6 cellular contexts compared by ENCODE assay signal in the genomic region with DNA sequence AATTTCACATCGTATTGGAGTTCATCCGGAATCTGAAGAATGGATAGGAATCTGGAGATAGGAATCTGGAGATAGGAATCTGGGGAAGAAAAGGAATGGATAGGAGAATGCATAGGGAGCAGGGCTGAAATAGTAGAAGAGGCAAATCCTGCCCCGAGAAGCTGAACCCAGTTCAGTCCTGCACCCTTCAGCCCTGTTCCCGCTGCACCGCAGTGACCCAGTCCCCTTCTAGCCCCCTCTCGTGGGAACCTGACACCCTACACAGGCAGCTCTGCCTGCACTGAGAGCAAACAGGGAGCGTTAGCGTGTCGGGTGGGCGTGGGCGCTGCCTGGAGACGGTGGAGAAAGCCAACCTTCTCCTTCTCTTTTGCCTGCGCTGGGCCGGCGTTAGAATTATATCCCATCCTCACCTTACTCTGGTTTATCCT. TPM values are rescaled to one million over a fixed set of nuclear protein-coding genes. Genes with fewer than 3 reads are reported as not detected.
DNase-seq lines count a peak whose midpoint lies in the region; ATAC-seq and TF ChIP-seq lines count a peak whose summit lies in the region.

No MANE protein-coding gene starts in this region.

- H2BK120ac ChIP-seq in H9 (ENCODE audit: low read depth, low read length, poor library complexity, severe bottlenecking), result no peak overlapping the region

- H3K9ac ChIP-seq in H9 (ENCODE audit: extremely low read depth, insufficient read length, low read length), result no peak overlapping the region

- no peaks in the 10 kb centered on the region for H3K4me1 ChIP-seq in H9 (ENCODE audit: insufficient read depth, low read length)

- H2AK5ac ChIP-seq in H9 (ENCODE audit: insufficient read length, low read length), result no peak overlapping the region

- peaks cover 11% of the 10 kb centered on the region for H3K23me2 ChIP-seq in H9 (ENCODE audit: insufficient read length, low read depth, low read length, poor library complexity, severe bottlenecking)

- H2BK5ac ChIP-seq in H9 (ENCODE audit: insufficient read length, low read length), result no peak overlapping the region

- H3K27ac ChIP-seq in H9 (ENCODE audit: insufficient read length, low read depth, low read length), result no peak overlapping the region

- H3K4me3 Mint-ChIP-seq in H9 (peak overlapping the region; percentile 65 to 85; a peak in 4 of 5 replicates), chondrocyte (ENCODE audit: unreplicated experiment) (peak overlapping the region; percentile 52)

- no peak overlapping the region for H2BK12ac ChIP-seq in H9 (ENCODE audit: insufficient read length, low read depth, low read length)

- no peak overlapping the region for H2BK20ac ChIP-seq in H9 (ENCODE audit: low read depth, low read length, poor library complexity, severe bottlenecking)

- no peak overlapping the region for H3T11ph ChIP-seq in H9 (ENCODE audit: low read length)

- H2BK15ac ChIP-seq in H9 (ENCODE audit: low read depth, low read length), result no peak overlapping the region

- H3K79me2 ChIP-seq in H9 (ENCODE audit: insufficient read depth, low read length), result no peaks in the 10 kb centered on the region

- ATAC-seq in omental fat pad (ENCODE audit: low FRiP score) (peak; percentile 45), GM19035 (IDR thresholded peaks at IDR 0.05; ENCODE audit: unreplicated experiment) (no peak), GM21390 (IDR thresholded peaks at IDR 0.05; ENCODE audit: unreplicated experiment) (no peak)

- no peak overlapping the region for H2AFZ ChIP-seq in H9 (ENCODE audit: low read length)

- H3K4me1 Mint-ChIP-seq in H9 (peaks cover 6 to 10% of the 10 kb centered on the region in 2 experiments; a peak in 3 of 4 replicates), chondrocyte (ENCODE audit: low read depth) (peaks cover 10% of the 10 kb centered on the region)

- H3K14ac ChIP-seq in H9 (ENCODE audit: insufficient read depth, low read length), result no peak overlapping the region

- H4K8ac ChIP-seq in H9 (replicated peaks; ENCODE audit: insufficient read length, low read depth, low read length), result no peak overlapping the region

- peaks cover 22% of the 10 kb centered on the region for H3K27me3 ChIP-seq in H9 (ENCODE audit: insufficient read depth, low read length)

- H3K9me3 Mint-ChIP-seq in H9, result no peaks in the 10 kb centered on the region
- no peaks in the 10 kb centered on the region for H3K9me3 Mint-ChIP-seq in chondrocyte (ENCODE audit: low read depth)

- WGBS in H9 (ENCODE audit: extremely low coverage, insufficient read length, low lambda C conversion rate), result no CpG with 5 or more reads among the region's 15 CpGs

- no peak overlapping the region for H4K91ac ChIP-seq in H9 (ENCODE audit: insufficient read length, low read depth, low read length)

- peak overlapping the region; percentile 56 for H3K4me2 ChIP-seq in H9 (ENCODE audit: insufficient read depth, insufficient read length, low read length)

- no peaks in the 10 kb centered on the region for H4K20me1 ChIP-seq in H9 (ENCODE audit: control insufficient read depth, insufficient read depth, insufficient read length)

- H3K36me3 Mint-ChIP-seq in H9 (ENCODE audit: insufficient read depth in 1 of 3, low read depth in 3 of 3), result no peaks in the 10 kb centered on the region
- H3K36me3 Mint-ChIP-seq in chondrocyte (ENCODE audit: low read depth), result no peaks in the 10 kb centered on the region

- no peaks in the 10 kb centered on the region for H3K9me3 ChIP-seq in H9 (ENCODE audit: control insufficient read depth, low read depth, low read length)

- no peak overlapping the region for H3K4ac ChIP-seq in H9 (ENCODE audit: low read depth, low read length)

- H3K27me3 Mint-ChIP-seq in H9 (ENCODE audit: low read depth), result no peaks in the 10 kb centered on the region; the same call in 1 of the 2 replicates
- peaks cover 15% of the 10 kb centered on the region for H3K27me3 Mint-ChIP-seq in chondrocyte (ENCODE audit: low read depth)

- no peak overlapping the region for H3K18ac ChIP-seq in H9 (ENCODE audit: insufficient read length, low read depth, low read length)

- peak; percentile 39 for DNase-seq in H9
- DNase-seq in chondrocyte (ENCODE audit: low spot score), result no peak
- no peak for DNase-seq in omental fat pad (ENCODE audit: low spot score)
- DNase-seq in stimulated activated CD4-positive, alpha-beta T cell treated with anti-CD3 and anti-CD28 coated beads, Interleukin-4, amount 100 ng/mL, for 4 hours, result no peak

- no peaks in the 10 kb centered on the region for H3K79me1 ChIP-seq in H9 (ENCODE audit: insufficient read depth, low read depth, low read length, poor library complexity, severe bottlenecking)

- TF ChIP-seq CTCF in H9 (conservative IDR thresholded peaks at IDR 0.05), result no peak; the same call in 1 of the 3 replicates
- TF ChIP-seq CTCF in chondrocyte (IDR thresholded peaks at IDR 0.05), result no peak
- TF ChIP-seq CTCF in omental fat pad (IDR thresholded peaks at IDR 0.05), result no peak

- no peak overlapping the region for H3K23ac ChIP-seq in H9 (ENCODE audit: insufficient read length, low read depth, low read length)

- H3K27ac Mint-ChIP-seq in H9 (no peak overlapping the region), chondrocyte (ENCODE audit: unreplicated experiment) (no peak overlapping the region)

- H4K5ac ChIP-seq in H9 (ENCODE audit: insufficient read length, low read depth, low read length), result no peak overlapping the region

- no peak overlapping the region for H3K56ac ChIP-seq in H9 (ENCODE audit: insufficient read length, low read depth, low read length)

RNA-seq across cellular contexts. Expression of a gene that starts 1.1 kb away (rescaled TPM):
- total RNA-seq in H9 (2021) (10.6 and 10.9 TPM in 2 replicates), chondrocyte (not detected in 3 replicates), omental fat pad (not detected)

RNA-seq across cellular contexts. Expression of a gene that starts 19.7 kb away (rescaled TPM):
- total RNA-seq in H9 (2021), result 0.11 and 0.20 TPM in 2 replicates
- 0.17 to 0.22 TPM in 2 of 3 replicates, not detected in the other for total RNA-seq in chondrocyte
- under 1 TPM in 1 of 4 donors, not detected in 3; 0.28 TPM for total RNA-seq in omental fat pad

RNA-seq across cellular contexts. Expression of a gene that starts 24.1 kb away (rescaled TPM):
- total RNA-seq in H9 (2021) (27.4 and 28.5 TPM in 2 replicates), chondrocyte (19.8 to 23.1 TPM (median 22.8 TPM) in 3 replicates), omental fat pad (10 to 100 TPM; 23.8 to 50.9 (median 43.9) TPM)

RNA-seq across cellular contexts. Expression of a gene that starts 53.2 kb away (rescaled TPM):
- total RNA-seq in H9 (2021), result not detected in 2 replicates
- not detected in 3 replicates for total RNA-seq in chondrocyte
- not detected for total RNA-seq in omental fat pad

RNA-seq across cellular contexts. Expression of a gene that starts 59.6 kb away (rescaled TPM):
- total RNA-seq in H9 (2021), result not detected in 2 replicates
- not detected in 3 replicates for total RNA-seq in chondrocyte
- not detected for total RNA-seq in omental fat pad
